Comparison of ENCODE assay signal across 8 cellular contexts in the genomic region with DNA sequence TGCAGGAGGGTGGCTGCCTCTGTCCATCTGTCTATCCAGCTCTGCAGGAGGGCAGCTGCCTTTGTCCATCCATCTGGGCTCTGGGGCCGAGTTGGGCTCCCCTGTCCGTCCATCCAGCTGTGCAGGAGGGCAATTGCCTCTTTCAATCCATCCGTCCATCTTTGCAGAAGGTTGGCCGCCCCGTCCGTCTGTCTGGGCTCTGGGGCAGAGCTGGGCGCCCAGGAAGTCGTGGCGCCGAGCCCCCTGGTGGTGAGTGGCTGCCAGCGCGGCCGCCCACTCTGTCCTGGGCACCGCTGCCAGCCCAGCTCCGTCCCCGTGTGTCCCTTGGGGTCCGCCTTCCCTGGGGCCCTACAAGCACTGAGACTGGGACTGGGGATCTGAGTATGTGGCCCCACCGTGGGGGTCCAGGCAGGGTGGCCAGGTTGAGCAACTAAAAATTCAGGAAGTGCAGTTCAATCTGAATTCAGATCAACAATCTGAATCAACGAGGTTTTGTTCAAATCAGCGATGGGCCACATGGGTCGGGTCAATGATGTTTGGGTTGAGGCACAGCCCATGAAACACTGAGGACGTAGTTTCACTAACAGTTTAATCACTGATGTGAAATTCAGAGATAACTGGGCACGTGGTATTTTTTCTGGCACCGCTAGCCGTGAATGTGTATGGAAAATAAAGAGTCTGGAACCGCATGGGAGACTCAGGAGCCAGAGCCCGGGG.
DNase-seq lines count a peak whose midpoint lies in the region; ATAC-seq and TF ChIP-seq lines count a peak whose summit lies in the region.

No MANE protein-coding gene starts in this region.

- in situ Hi-C loops in GM13977 (cut with MboI; ENCODE audit: low pct_unique_long_range_greater_than_20kb, low sequenced_read_pairs, unreplicated experiment) = no loop called here

- TF ChIP-seq CTCF in GM13977 (IDR thresholded peaks at IDR 0.05; ENCODE audit: extremely low read depth, insufficient read depth, missing control alignments) (peak; percentile 26), GM10248 (IDR thresholded peaks at IDR 0.05; ENCODE audit: control extremely low read depth, extremely low read depth, low read depth, missing control alignments) (no peak)

- CTCF ChIA-PET in GM10248 (lab: Yijun Ruan, JAX) = no interaction called here

- no peak for ATAC-seq in GM19395 (IDR thresholded peaks at IDR 0.05; ENCODE audit: unreplicated experiment)

- DNase-seq in GM13977 (ENCODE audit: low spot score) = no peak
- DNase-seq in SW480 (ENCODE audit: low spot score) = peak; percentile 22
- DNase-seq in central memory CD4-positive, alpha-beta T cell = peak; percentile 10
- DNase-seq in stimulated activated CD4-positive, alpha-beta T cell treated with anti-CD3 and anti-CD28 coated beads, Interleukin-15, amount 100 ng/mL, for 24 hours = peak; percentile 51
- DNase-seq in GM10248 (ENCODE audit: extremely low spot score) = no peak
- DNase-seq in NCI-H1105 (lab: John Stamatoyannopoulos, UW) = no peak
- no peak for DNase-seq in NCI-H1048 (lab: John Stamatoyannopoulos, UW)

- POLR2A ChIA-PET in GM10248 (lab: Yijun Ruan, JAX) = no interaction called here

Comparison
In these comparisons a context has a peak if more than half of its experiments do, and no peak if none do; other contexts are left out.
1. DNase-seq: peak in SW480 (single experiment), central memory CD4-positive, alpha-beta T cell (single experiment) and stimulated activated CD4-positive, alpha-beta T cell treated with anti-CD3 and anti-CD28 coated beads, Interleukin-15, amount 100 ng/mL, for 24 hours (single experiment); none in GM13977 (single experiment), GM10248 (single experiment), NCI-H1105 (single experiment) and NCI-H1048 (single experiment).